ENCODE assay signal across 9 cellular contexts in genomic region chr1:43143441-43143888, GRCh38. TPM values are rescaled to one million over a fixed set of nuclear protein-coding genes. Genes with fewer than 3 reads are reported as not detected.
DNase-seq lines count a peak whose midpoint lies in the region; ATAC-seq, FAIRE-seq and TF ChIP-seq lines count a peak whose summit lies in the region.
"Had no signal": no experiment of that assay in that cellular context is flagged by ENCODE, and none has a peak within 500 bp of the region (broad histone marks: within the 10 kb centered on the region; RNA-seq: fewer than 3 reads in every experiment).

No MANE protein-coding gene starts in this region.

- RAD21 ChIA-PET in GM12878 (lab: Charles Lee; ENCODE audit: unreplicated experiment): no interaction called here

- no peak overlapping the region for H3K4me3 ChIP-seq in GM12878

- CTCF ChIA-PET in activated CD4-positive, alpha-beta T cell treated with anti-CD3 and anti-CD28 coated beads for 36 hours (lab: Charles Lee): interaction anchor here (0.9 to 1.8 kb wide), 3 partner anchors 9 to 324 kb away, joined by 3 to 4 read pairs (median 3); partner anchors contain the start of genes CFAP57 and EBNA1BP2
- CTCF ChIA-PET in GM12878 (lab: Yijun Ruan, JAX): no interaction called here

- H3K27me3 Mint-ChIP-seq in activated CD4-positive, alpha-beta T cell treated with anti-CD3 and anti-CD28 coated beads for 36 hours: peaks cover 53% of the 10 kb centered on the region
- no peaks in the 10 kb centered on the region for H3K27me3 Mint-ChIP-seq in osteocyte (ENCODE audit: unreplicated experiment)

- H3K4me3 Mint-ChIP-seq in activated CD4-positive, alpha-beta T cell treated with anti-CD3 and anti-CD28 coated beads for 36 hours: no peak overlapping the region
- no peak overlapping the region for H3K4me3 Mint-ChIP-seq in osteocyte (ENCODE audit: unreplicated experiment)
- H3K4me3 Mint-ChIP-seq: CD4-positive, CD25-positive, alpha-beta regulatory T cell had no signal

- peaks cover 4% of the 10 kb centered on the region for H3K4me1 Mint-ChIP-seq in activated CD4-positive, alpha-beta T cell treated with anti-CD3 and anti-CD28 coated beads for 36 hours
- H3K4me1 Mint-ChIP-seq in osteocyte (ENCODE audit: unreplicated experiment): peaks cover 13% of the 10 kb centered on the region

- no peak for TF ChIP-seq EP300 in GM12878 (IDR thresholded peaks at IDR 0.05; ENCODE audit: borderline replicate concordance in 1 of 2, control insufficient read depth in 1 of 2, low read depth in 2 of 2, low read length in 2 of 2)

- peak; percentile 11 to 31 (median 28); a peak in 2 of 6 replicates for TF ChIP-seq CTCF in GM12878 (IDR thresholded peaks at IDR 0.05 in 2 of 3, conservative IDR thresholded peaks at IDR 0.05 in 1 of 3; ENCODE audit: control insufficient read depth in 2 of 3, extremely low read depth in 1 of 3, insufficient read depth in 1 of 3, low read depth in 3 of 3, low read length in 3 of 3)
- peak; percentile 28 for TF ChIP-seq CTCF in osteocyte (IDR thresholded peaks at IDR 0.05)

- no peak overlapping the region for H2AFZ ChIP-seq in GM12878 (ENCODE audit: control insufficient read depth, low read depth, low read length)

- TF ChIP-seq RAD21 in GM12878 (IDR thresholded peaks at IDR 0.05; ENCODE audit: insufficient read depth, low read depth, low read length): no peak

- H3K9me3 Mint-ChIP-seq in activated CD4-positive, alpha-beta T cell treated with anti-CD3 and anti-CD28 coated beads for 36 hours (ENCODE audit: low read depth): no peaks in the 10 kb centered on the region
- H3K9me3 Mint-ChIP-seq in osteocyte (ENCODE audit: unreplicated experiment): peaks cover 12% of the 10 kb centered on the region

- H3K9ac ChIP-seq in GM12878 (ENCODE audit: control insufficient read depth, insufficient read depth, low read length): no peak overlapping the region

- no TSS peak for BruUV-seq in GM12878 (replicated peaks; lab: Mats Ljungman, UMichigan)

- POLR2A ChIA-PET in activated CD4-positive, alpha-beta T cell treated with anti-CD3 and anti-CD28 coated beads for 36 hours (lab: Charles Lee): no interaction called here
- POLR2A ChIA-PET in GM12878 (lab: Charles Lee): no interaction called here

- intact Hi-C loops in activated CD4-positive, alpha-beta T cell treated with anti-CD3 and anti-CD28 coated beads for 36 hours (cut with DNase I, micrococcal nuclease): no loop called here
- intact Hi-C loops in GM12878 (cut with micrococcal nuclease; ENCODE audit: unreplicated experiment): no loop called here

- H3K27me3 ChIP-seq in GM12878 (replicated peaks in 1 of 2; ENCODE audit: control insufficient read depth in 2 of 2, insufficient read depth in 2 of 2, low read length in 1 of 2): peaks cover 6% of the 10 kb centered on the region in 2 experiments

- TF ChIP-seq POLR2A in GM12878 (IDR thresholded peaks at IDR 0.05; ENCODE audit: low read depth, low read length): no peak

- WGBS in GM12878 (ENCODE audit: insufficient coverage, insufficient replicate concordance, low lambda C conversion rate, missing lambda C conversion rate): 70% methylated on average over 7 of the region's 7 CpGs

- H3K9me3 ChIP-seq in GM12878 (replicated peaks; ENCODE audit: control insufficient read depth, insufficient read depth, low read length): no peaks in the 10 kb centered on the region; the same call in 2 of the 3 replicates

- H3K79me2 ChIP-seq in GM12878 (ENCODE audit: control insufficient read depth, insufficient read depth, low read length): no peaks in the 10 kb centered on the region

- SMC1A ChIA-PET in GM12878 (lab: Charles Lee; ENCODE audit: uncharacterized antibody, unreplicated experiment): no interaction called here

- H3K27ac Mint-ChIP-seq in activated CD4-positive, alpha-beta T cell treated with anti-CD3 and anti-CD28 coated beads for 36 hours: no peak overlapping the region
- H3K27ac Mint-ChIP-seq in osteocyte (ENCODE audit: unreplicated experiment): no peak overlapping the region

- H3K4me2 ChIP-seq in GM12878 (ENCODE audit: control insufficient read depth, insufficient read depth): no peak overlapping the region

- in situ Hi-C loops in GM12878 (cut with MboI): no loop called here

- no peaks in the 10 kb centered on the region for H3K36me3 ChIP-seq in GM12878 (ENCODE audit: control insufficient read depth in 2 of 2, insufficient read depth in 2 of 2, low read length in 1 of 2)

- H3K36me3 Mint-ChIP-seq in activated CD4-positive, alpha-beta T cell treated with anti-CD3 and anti-CD28 coated beads for 36 hours (ENCODE audit: low read depth): no peaks in the 10 kb centered on the region
- H3K36me3 Mint-ChIP-seq in osteocyte (ENCODE audit: unreplicated experiment): peaks cover 14% of the 10 kb centered on the region
- H3K36me3 Mint-ChIP-seq: CD4-positive, CD25-positive, alpha-beta regulatory T cell had no signal

- no peaks in the 10 kb centered on the region for H4K20me1 ChIP-seq in GM12878 (ENCODE audit: control insufficient read depth, insufficient read depth)

- no peak overlapping the region for H3K27ac ChIP-seq in GM12878 (ENCODE audit: control insufficient read depth, insufficient read depth)

- no peak for ATAC-seq in activated CD4-positive, alpha-beta T cell treated with anti-CD3 and anti-CD28 coated beads for 36 hours
- peak; percentile 52; the same call in 2 of the 3 replicates for ATAC-seq in GM12878
- ATAC-seq in HG02852 (IDR thresholded peaks at IDR 0.05; ENCODE audit: unreplicated experiment): no peak

- peak; percentile 44 for DNase-seq in activated CD4-positive, alpha-beta T cell treated with anti-CD3 and anti-CD28 coated beads for 36 hours
- no peak for DNase-seq in activated CD4-positive, alpha-beta T cell treated with anti-CD3 and anti-CD28 coated beads, Interleukin-2, amount 50 U/mL, for 1 hour
- DNase-seq in HT-29 (ENCODE audit: low spot score) (peak; percentile 42), GM12878 (ENCODE audit: low read depth, low spot score) (no peak), osteocyte (ENCODE audit: extremely low spot score, unreplicated experiment) (no peak), NCI-H1436 treated with DMSO at 0.1 percent for 48 hours (lab: John Stamatoyannopoulos, UW) (no peak)
- DNase-seq in effector CD8-positive, alpha-beta T cell (lab: John Stamatoyannopoulos, UW): no peak

- FAIRE-seq in GM12878 (lab: Jason Lieb, UNC): no peak

- H3K4me1 ChIP-seq in GM12878 (ENCODE audit: control insufficient read depth, insufficient read depth, low read length): no peaks in the 10 kb centered on the region

TF ChIP-seq in GM12878, 131 proteins besides CTCF, POLR2A, EP300 and RAD21 (continues in another document):
- TF ChIP-seq TCF12 (IDR thresholded peaks at IDR 0.05; ENCODE audit: low read depth, low read length) (no peak), BACH1 (IDR thresholded peaks at IDR 0.05; ENCODE audit: borderline replicate concordance) (no peak)

RNA-seq across cellular contexts. Expression of gene EBNA1BP2, which starts 28.6 kb away (rescaled TPM):
- 100 to 1,000 TPM; 100 to 114 TPM for total RNA-seq in activated CD4-positive, alpha-beta T cell treated with anti-CD3 and anti-CD28 coated beads for 36 hours
- total RNA-seq in HT-29 (2014; rRNA removed; shearing (Covaris generic)): 112 and 134 TPM in 2 replicates
- total RNA-seq in GM12878 (2013; cell fraction: nucleolus; rRNA removed): 40.5 and 43.0 TPM in 2 replicates
- total RNA-seq in GM12878 (2014; rRNA removed) (132 and 135 TPM in 2 replicates), GM12878 (2014; rRNA removed; fragmentation: Illumina TruSeq; extraction: Trizol) (142 and 156 TPM in 2 replicates), GM12878 (2021) (97.7 and 104 TPM in 2 replicates), osteocyte (38.3 and 42.8 TPM in 2 replicates)
- 34.1 TPM for polyA plus RNA-seq in GM12878 (2011; ENCODE audit: low read depth)
- polyA plus RNA-seq in GM12878 (2011; rRNA removed) (66.8 and 71.9 TPM in 2 replicates), GM12878 (2014; fragmentation: Illumina TruSeq; extraction: Trizol) (171 and 173 TPM in 2 replicates), GM12878 (2014; fragmentation: Nextera tagmentation; extraction: Ambion mirVana) (100 to 1,000 TPM in 1 of 2 experiments, 10 to 100 TPM in 1; 57.5 to 114 TPM), GM12878 (2014; rRNA removed) (121 and 131 TPM in 2 replicates), GM12878 (2016; fragmentation: Nextera tagmentation; extraction: Ambion mirVana) (100 to 1,000 TPM; 275 TPM)
- 55.4 and 75.2 TPM in 2 replicates for polyA plus RNA-seq in GM12878 (2011; cell fraction: cytosol; rRNA removed)
- polyA plus RNA-seq in GM12878 (2011; cell fraction: nucleus; rRNA removed): 57.8 and 73.0 TPM in 2 replicates
- polyA plus RNA-seq in GM12878 (2012): 53.1 and 61.6 TPM in 2 replicates
- 31.5 and 37.5 TPM in 2 replicates for polyA minus RNA-seq in GM12878 (2011; rRNA and poly(A)+ RNA removed)
- 15.0 and 15.9 TPM in 2 replicates for polyA minus RNA-seq in GM12878 (2011; cell fraction: cytosol; rRNA and poly(A)+ RNA removed)
- 33.1 and 54.8 TPM in 2 replicates for polyA minus RNA-seq in GM12878 (2011; cell fraction: nucleus; rRNA and poly(A)+ RNA removed)

RNA-seq across cellular contexts. Expression of gene CFAP57, which starts 28.7 kb away (rescaled TPM):
- total RNA-seq in activated CD4-positive, alpha-beta T cell treated with anti-CD3 and anti-CD28 coated beads for 36 hours: under 1 TPM in 1 of 2 experiments, not detected in 1; 0.11 TPM
- 0.38 and 0.99 TPM in 2 replicates for total RNA-seq in HT-29 (2014; rRNA removed; shearing (Covaris generic))
- total RNA-seq in GM12878 (2013; cell fraction: nucleolus; rRNA removed): 11.4 and 13.2 TPM in 2 replicates
- total RNA-seq in GM12878 (2014; rRNA removed): 0.54 and 0.56 TPM in 2 replicates
- 0.88 and 1.4 TPM in 2 replicates for total RNA-seq in GM12878 (2014; rRNA removed; fragmentation: Illumina TruSeq; extraction: Trizol)
- 0.77 and 1.2 TPM in 2 replicates for total RNA-seq in GM12878 (2021)
- 1.9 TPM for polyA plus RNA-seq in GM12878 (2011; ENCODE audit: low read depth)
- polyA plus RNA-seq in GM12878 (2011; rRNA removed): 4.8 and 6.2 TPM in 2 replicates
- 2.8 and 3.3 TPM in 2 replicates for polyA plus RNA-seq in GM12878 (2011; cell fraction: cytosol; rRNA removed)
- polyA plus RNA-seq in GM12878 (2011; cell fraction: nucleus; rRNA removed): 6.6 and 8.4 TPM in 2 replicates
- polyA plus RNA-seq in GM12878 (2012): 2.2 and 3.0 TPM in 2 replicates
- 1.3 and 1.6 TPM in 2 replicates for polyA plus RNA-seq in GM12878 (2014; fragmentation: Illumina TruSeq; extraction: Trizol)
- polyA plus RNA-seq in GM12878 (2014; fragmentation: Nextera tagmentation; extraction: Ambion mirVana): under 1 TPM; 0.45 to 0.60 TPM
- 1.0 and 1.3 TPM in 2 replicates for polyA plus RNA-seq in GM12878 (2014; rRNA removed)
- polyA plus RNA-seq in GM12878 (2016; fragmentation: Nextera tagmentation; extraction: Ambion mirVana): 1 to 10 TPM; 1.8 to 2.1 TPM
- 5.2 and 6.4 TPM in 2 replicates for polyA minus RNA-seq in GM12878 (2011; rRNA and poly(A)+ RNA removed)
- polyA minus RNA-seq in GM12878 (2011; cell fraction: cytosol; rRNA and poly(A)+ RNA removed): 1.2 and 1.9 TPM in 2 replicates
- 3.0 and 4.8 TPM in 2 replicates for polyA minus RNA-seq in GM12878 (2011; cell fraction: nucleus; rRNA and poly(A)+ RNA removed)
- total RNA-seq in osteocyte: 0.24 TPM in 1 of 2 replicates, not detected in the other
- total RNA-seq: CD4-positive, CD25-positive, alpha-beta regulatory T cell had no signal

Comparison
In these comparisons a context has a peak if more than half of its experiments do, and no peak if none do; other contexts are left out.
1. DNase-seq: peak in activated CD4-positive, alpha-beta T cell treated with anti-CD3 and anti-CD28 coated beads for 36 hours (single experiment) and HT-29 (single experiment); none in activated CD4-positive, alpha-beta T cell treated with anti-CD3 and anti-CD28 coated beads, Interleukin-2, amount 50 U/mL, for 1 hour (single experiment), GM12878 (single experiment), osteocyte (single experiment), NCI-H1436 treated with DMSO at 0.1 percent for 48 hours (single experiment) and effector CD8-positive, alpha-beta T cell (single experiment).